Comparison of ENCODE assay signal across 12 cellular contexts in the genomic region with DNA sequence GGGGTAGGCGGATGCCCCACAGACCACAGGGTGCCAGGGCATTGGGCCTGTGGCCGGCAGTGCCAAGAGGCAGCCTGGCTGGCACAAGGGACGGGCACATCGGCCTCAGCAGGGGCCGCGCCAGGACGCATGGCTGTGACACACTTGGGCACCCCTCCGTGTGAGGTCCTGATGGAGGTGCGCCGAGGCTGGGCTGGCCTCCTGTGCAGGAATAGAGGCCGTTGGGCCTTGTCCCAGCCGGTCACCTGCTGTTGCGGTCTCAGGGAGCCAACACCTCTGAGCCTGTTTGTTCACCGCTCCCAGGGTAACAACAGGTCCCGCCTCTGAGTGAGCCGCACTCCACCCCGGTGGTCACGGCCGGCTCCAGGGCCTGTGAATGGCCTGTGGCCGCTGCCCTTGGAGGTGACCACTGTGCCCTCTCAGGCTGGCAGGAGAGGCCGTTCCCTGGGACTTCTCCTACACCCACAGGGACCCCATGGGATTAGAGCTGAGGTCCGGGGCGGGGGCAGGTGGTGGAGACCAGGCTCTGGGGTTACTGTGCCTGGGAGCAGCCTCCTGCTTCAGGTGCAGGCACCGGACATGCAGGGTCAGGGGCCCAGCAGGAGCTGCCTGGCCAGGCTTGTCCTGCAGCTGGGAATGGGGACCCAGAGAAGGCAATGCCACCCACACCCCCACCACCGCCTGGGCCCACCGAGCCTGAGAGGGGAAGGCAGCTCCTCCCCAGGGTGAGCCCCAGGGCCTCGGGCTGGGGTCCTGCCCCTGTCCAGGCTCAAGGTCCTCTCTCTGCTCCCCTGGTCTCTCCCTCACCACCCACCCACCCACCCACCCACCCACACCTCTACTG. TPM values are rescaled to one million over a fixed set of nuclear protein-coding genes. Genes with fewer than 3 reads are reported as not detected.
DNase-seq lines count a peak whose midpoint lies in the region; ATAC-seq and TF ChIP-seq lines count a peak whose summit lies in the region.
"Had no signal": no experiment of that assay in that cellular context is flagged by ENCODE, and none has a peak within 500 bp of the region (broad histone marks: within the 10 kb centered on the region; RNA-seq: fewer than 3 reads in every experiment).

No MANE protein-coding gene starts in this region.

- no peaks in the 10 kb centered on the region for H3K9me3 ChIP-seq in left lung
- no peaks in the 10 kb centered on the region for H3K9me3 ChIP-seq in CD8-positive, alpha-beta memory T cell (ENCODE audit: low read length)

- intact Hi-C loops in left lung (cut with DNase I) = no loop called here

- peak overlapping the region; percentile 75 to 84 for H3K4me3 Mint-ChIP-seq in stimulated activated naive B cell treated with anti-CD40 and anti-IgM and Interleukin-4, amounts not matched to agents 10 μg/mL and 1 μg/mL and 100 μg/mL, for 72 hours
- no peak overlapping the region for H3K4me3 Mint-ChIP-seq in CD8-positive, alpha-beta memory T cell
- H3K4me3 Mint-ChIP-seq: nephron progenitor cell had no signal

- DNase-seq in HT-29 (ENCODE audit: low spot score) = peak; percentile 86
- no peak for DNase-seq in caudate nucleus (lab: John Stamatoyannopoulos, UW)
- peak; percentile 74 to 78 for DNase-seq in left lung
- no peak for DNase-seq in stimulated activated naive B cell treated with anti-CD40 and anti-IgM and Interleukin-4, amounts not matched to agents 10 μg/mL and 1 μg/mL and 100 μg/mL, for 72 hours
- DNase-seq in CD8-positive, alpha-beta memory T cell = no peak
- no peak for DNase-seq in T1000 (lab: John Stamatoyannopoulos, UW)
- DNase-seq in foreskin keratinocyte = no peak
- DNase-seq: effector CD8-positive, alpha-beta T cell; stimulated activated CD4-positive, alpha-beta T cell treated with anti-CD3 and anti-CD28 coated beads, Interleukin-2, amount 100 ng/mL, for 24 hours had no signal

- peaks cover 0 to 30% of the 10 kb centered on the region in 2 donors for H3K36me3 ChIP-seq in left lung
- no peaks in the 10 kb centered on the region for H3K36me3 ChIP-seq in CD8-positive, alpha-beta memory T cell (ENCODE audit: insufficient read depth, low read length)

- H3K27me3 Mint-ChIP-seq in stimulated activated naive B cell treated with anti-CD40 and anti-IgM and Interleukin-4, amounts not matched to agents 10 μg/mL and 1 μg/mL and 100 μg/mL, for 72 hours = no peaks in the 10 kb centered on the region
- H3K27me3 Mint-ChIP-seq in CD8-positive, alpha-beta memory T cell = no peaks in the 10 kb centered on the region

- H3K27me3 ChIP-seq in left lung (no peaks in the 10 kb centered on the region), foreskin keratinocyte (no peaks in the 10 kb centered on the region)
- H3K27me3 ChIP-seq in CD8-positive, alpha-beta memory T cell (ENCODE audit: insufficient read depth, low read length, poor library complexity, severe bottlenecking) = no peaks in the 10 kb centered on the region

- H3K27ac ChIP-seq in caudate nucleus (ENCODE audit: low read depth, low read length) (peak overlapping the region; percentile 82), left lung (peak overlapping the region; percentile 81 to 92), foreskin keratinocyte (no peak overlapping the region)
- H3K27ac ChIP-seq in CD8-positive, alpha-beta memory T cell (ENCODE audit: low read depth, low read length) = no peak overlapping the region

- H3K27ac Mint-ChIP-seq in stimulated activated naive B cell treated with anti-CD40 and anti-IgM and Interleukin-4, amounts not matched to agents 10 μg/mL and 1 μg/mL and 100 μg/mL, for 72 hours = peak overlapping the region; percentile 67
- H3K27ac Mint-ChIP-seq in CD8-positive, alpha-beta memory T cell = no peak overlapping the region

- POLR2A ChIA-PET in CD8-positive, alpha-beta memory T cell (lab: Charles Lee) = no interaction called here

- H3K4me3 ChIP-seq in left lung = peak overlapping the region in 1 of 2 donors; percentile 13
- H3K4me3 ChIP-seq in CD8-positive, alpha-beta memory T cell (ENCODE audit: low read length) = no peak overlapping the region

- no peak for TF ChIP-seq CTCF in left lung (IDR thresholded peaks at IDR 0.05)
- TF ChIP-seq CTCF in foreskin keratinocyte (conservative IDR thresholded peaks at IDR 0.05) = no peak

- H3K4me1 Mint-ChIP-seq in stimulated activated naive B cell treated with anti-CD40 and anti-IgM and Interleukin-4, amounts not matched to agents 10 μg/mL and 1 μg/mL and 100 μg/mL, for 72 hours = peaks cover 28 to 70% of the 10 kb centered on the region in 2 donors
- H3K4me1 Mint-ChIP-seq in CD8-positive, alpha-beta memory T cell = peaks cover 7 to 21% (median 12%) of the 10 kb centered on the region in 3 donors

- H3K4me1 ChIP-seq in left lung = peaks cover 37 to 80% of the 10 kb centered on the region in 2 donors
- peaks cover 6% of the 10 kb centered on the region for H3K4me1 ChIP-seq in CD8-positive, alpha-beta memory T cell (ENCODE audit: insufficient read depth, low read length)
- H3K4me1 ChIP-seq in foreskin keratinocyte = peaks cover 42% of the 10 kb centered on the region

- no peaks in the 10 kb centered on the region for H3K9me3 Mint-ChIP-seq in stimulated activated naive B cell treated with anti-CD40 and anti-IgM and Interleukin-4, amounts not matched to agents 10 μg/mL and 1 μg/mL and 100 μg/mL, for 72 hours
- no peaks in the 10 kb centered on the region for H3K9me3 Mint-ChIP-seq in CD8-positive, alpha-beta memory T cell
- H3K9me3 Mint-ChIP-seq: activated naive CD4-positive, alpha-beta T cell treated with anti-CD3 and anti-CD28 coated beads, Interleukin-2, amount 50 U/mL, for 72 hours; nephron progenitor cell had no signal

- ATAC-seq in left lung = peak; percentile 69
- ATAC-seq in stimulated activated naive B cell treated with anti-CD40 and anti-IgM and Interleukin-4, amounts not matched to agents 10 μg/mL and 1 μg/mL and 100 μg/mL, for 72 hours (replicated peaks) = no peak
- no peak for ATAC-seq in GM18517 (IDR thresholded peaks at IDR 0.05; ENCODE audit: unreplicated experiment)
- no peak for ATAC-seq in foreskin keratinocyte

- peaks cover 20 to 28% of the 10 kb centered on the region in 2 donors for H3K36me3 Mint-ChIP-seq in stimulated activated naive B cell treated with anti-CD40 and anti-IgM and Interleukin-4, amounts not matched to agents 10 μg/mL and 1 μg/mL and 100 μg/mL, for 72 hours
- peaks cover 0 to 21% (median 2%) of the 10 kb centered on the region in 3 donors for H3K36me3 Mint-ChIP-seq in CD8-positive, alpha-beta memory T cell
- H3K36me3 Mint-ChIP-seq: activated naive CD4-positive, alpha-beta T cell treated with anti-CD3 and anti-CD28 coated beads, Interleukin-2, amount 50 U/mL, for 72 hours had no signal

- CTCF ChIA-PET in CD8-positive, alpha-beta memory T cell (lab: Charles Lee) = interaction anchor here (1.3 kb wide), 1 partner anchor 11 kb away, joined by 4 read pairs; no protein-coding TSS in a partner anchor

RNA-seq across cellular contexts. Expression of a gene that starts 12.0 kb away (rescaled TPM):
- 73.4 and 79.9 TPM in 2 replicates for total RNA-seq in HT-29 (2014; rRNA removed; shearing (Covaris generic))
- total RNA-seq in left lung (10 to 100 TPM; 21.4 to 23.2 TPM), foreskin keratinocyte (10.5 and 12.5 TPM in 2 replicates)
- 1 to 10 TPM; 3.1 to 3.7 TPM for total RNA-seq in CD8-positive, alpha-beta memory T cell
- 4.4 TPM for polyA plus RNA-seq in CD8-positive, alpha-beta memory T cell
- polyA plus RNA-seq in foreskin keratinocyte = 11.0 and 14.0 TPM in 2 replicates

Comparison
In these comparisons a context has a peak if more than half of its experiments do, and no peak if none do; other contexts are left out.
1. DNase-seq: peak in HT-29 (single experiment) and left lung (2 of 2); none in caudate nucleus (0 of 61), stimulated activated naive B cell treated with anti-CD40 and anti-IgM and Interleukin-4, amounts not matched to agents 10 μg/mL and 1 μg/mL and 100 μg/mL, for 72 hours (single experiment), CD8-positive, alpha-beta memory T cell (0 of 5), T1000 (single experiment) and foreskin keratinocyte (0 of 2).
2. H3K27ac ChIP-seq: peak in caudate nucleus (single experiment) and left lung (2 of 2); none in CD8-positive, alpha-beta memory T cell (single experiment) and foreskin keratinocyte (single experiment).
3. H3K4me3 Mint-ChIP-seq: peak in stimulated activated naive B cell treated with anti-CD40 and anti-IgM and Interleukin-4, amounts not matched to agents 10 μg/mL and 1 μg/mL and 100 μg/mL, for 72 hours (2 of 2); none in CD8-positive, alpha-beta memory T cell (0 of 7).